8 cellular contexts compared by ENCODE assay signal in the genomic region with DNA sequence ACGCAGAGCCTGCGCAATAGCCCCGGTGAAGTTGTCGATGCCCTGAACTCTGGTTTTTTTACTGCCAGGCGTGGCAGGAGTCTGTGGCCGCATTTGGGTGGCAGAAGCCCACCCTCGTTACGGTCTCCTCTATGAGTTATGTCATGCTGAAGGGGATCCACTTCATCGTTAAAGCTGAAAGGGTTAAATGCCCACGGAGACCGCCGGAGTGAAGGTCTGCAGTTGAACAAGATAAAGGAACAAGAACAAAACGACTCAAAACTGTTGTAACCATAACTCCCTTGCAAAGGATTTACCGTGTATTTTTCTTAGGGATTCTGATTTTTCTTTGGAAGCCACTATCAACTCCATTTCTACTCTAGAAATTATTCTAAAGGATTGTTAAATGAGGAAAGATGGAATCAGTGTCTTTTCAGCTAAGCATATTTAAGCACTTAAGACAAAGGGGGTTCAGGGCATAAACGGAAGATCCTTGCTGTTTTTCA. TPM values are rescaled to one million over a fixed set of nuclear protein-coding genes. Genes with fewer than 3 reads are reported as not detected.
DNase-seq lines count a peak whose midpoint lies in the region; ATAC-seq and TF ChIP-seq lines count a peak whose summit lies in the region.

No MANE protein-coding gene starts in this region.

- peaks cover 19% of the 10 kb centered on the region for H4K20me1 ChIP-seq in osteoblast (ENCODE audit: insufficient read depth, low read length)

- H3K9ac ChIP-seq in endocrine pancreas (ENCODE audit: control insufficient read depth, insufficient read depth, low read length), result peak overlapping the region; percentile 47

- peak overlapping the region; percentile 80 for H3K27ac ChIP-seq in CD8-positive, alpha-beta T cell (ENCODE audit: low read depth, low read length)
- H3K27ac ChIP-seq in osteoblast (ENCODE audit: low read depth, low read length), result peak overlapping the region; percentile 93

- H3K27me3 Mint-ChIP-seq in CD8-positive, alpha-beta T cell (ENCODE audit: low read depth), result no peaks in the 10 kb centered on the region

- peak overlapping the region; percentile 83 for H3K4me3 ChIP-seq in CD8-positive, alpha-beta T cell (ENCODE audit: low read depth, low read length)
- H3K4me3 ChIP-seq in NB4 (ENCODE audit: low read depth, low read length) (peak overlapping the region; percentile 89), endocrine pancreas (ENCODE audit: control insufficient read depth, insufficient read depth, low read length) (peak overlapping the region; percentile 81), osteoblast (ENCODE audit: insufficient read depth, low read length) (peak overlapping the region; percentile 90)

- POLR2A ChIA-PET in CD8-positive, alpha-beta T cell (lab: Charles Lee), result interaction anchor here (1.0 to 4.0 kb wide), 8 partner anchors 12 to 354 kb away, joined by 3 to 57 read pairs (median 14); partner anchors contain the start of gene GSTA4

- peak overlapping the region; percentile 98 for H2AFZ ChIP-seq in osteoblast (ENCODE audit: low read length)

- H3K27ac Mint-ChIP-seq in CD8-positive, alpha-beta T cell, result peak overlapping the region; percentile 94

- TF ChIP-seq CTCF in CD8-positive, alpha-beta T cell (IDR thresholded peaks at IDR 0.05), result no peak
- TF ChIP-seq CTCF in NB4 (IDR thresholded peaks at IDR 0.05; ENCODE audit: low read depth, low read length), result no peak
- no peak for TF ChIP-seq CTCF in osteoblast (IDR thresholded peaks at IDR 0.05; ENCODE audit: extremely low read depth, low read depth, low read length)

- H3K4me3 Mint-ChIP-seq in CD8-positive, alpha-beta T cell, result peak overlapping the region; percentile 96

- CTCF ChIA-PET in CD8-positive, alpha-beta T cell (lab: Charles Lee), result interaction anchor here (0.7 to 3.2 kb wide), 6 partner anchors 12 to 135 kb away, joined by 3 to 19 read pairs (median 5); no protein-coding TSS in a partner anchor

- H3K4me1 Mint-ChIP-seq in CD8-positive, alpha-beta T cell (ENCODE audit: low read depth), result peaks cover 41% of the 10 kb centered on the region

- no peaks in the 10 kb centered on the region for H3K9me3 Mint-ChIP-seq in CD8-positive, alpha-beta T cell

- intact Hi-C loops in CD8-positive, alpha-beta T cell (cut with DNase I, micrococcal nuclease), result loop anchor here (1.0 to 5.0 kb wide), 10 partner anchors 9 to 352 kb away; partner anchors contain the start of genes GCLC (in 2 of the 2), FBXO9 (in 1 of the 2) and GSTA4 (in 1 of the 2)

- H3K79me2 ChIP-seq in osteoblast (ENCODE audit: insufficient read depth, low read length), result peaks cover 35% of the 10 kb centered on the region

- no peak for TF ChIP-seq POLR2A in NB4 (IDR thresholded peaks at IDR 0.05; ENCODE audit: extremely low read depth, insufficient read length)

- no peaks in the 10 kb centered on the region for H3K9me3 ChIP-seq in CD8-positive, alpha-beta T cell (ENCODE audit: low read length)
- no peaks in the 10 kb centered on the region for H3K9me3 ChIP-seq in endocrine pancreas (ENCODE audit: control insufficient read depth, low read length)
- no peaks in the 10 kb centered on the region for H3K9me3 ChIP-seq in osteoblast (ENCODE audit: low read depth, low read length)

- no peaks in the 10 kb centered on the region for H3K36me3 ChIP-seq in CD8-positive, alpha-beta T cell (ENCODE audit: insufficient read depth, low read length)
- H3K36me3 ChIP-seq in endocrine pancreas (ENCODE audit: control insufficient read depth, insufficient read depth, low read length) (no peaks in the 10 kb centered on the region), osteoblast (ENCODE audit: insufficient read depth, low read length) (no peaks in the 10 kb centered on the region)

- no peak for ATAC-seq in CD8-positive, alpha-beta T cell
- no peak for ATAC-seq in HG02870 (IDR thresholded peaks at IDR 0.05; ENCODE audit: unreplicated experiment)
- no peak for ATAC-seq in HG03045 (IDR thresholded peaks at IDR 0.05; ENCODE audit: unreplicated experiment)
- ATAC-seq in HG02798 (IDR thresholded peaks at IDR 0.05; ENCODE audit: poor library complexity, unreplicated experiment), result no peak

- peaks cover 16% of the 10 kb centered on the region for H3K36me3 Mint-ChIP-seq in CD8-positive, alpha-beta T cell

- no peaks in the 10 kb centered on the region for H3K27me3 ChIP-seq in CD8-positive, alpha-beta T cell (ENCODE audit: insufficient read depth, low read length)
- H3K27me3 ChIP-seq in endocrine pancreas (ENCODE audit: control insufficient read depth, insufficient read depth, low read length) (no peaks in the 10 kb centered on the region), osteoblast (ENCODE audit: insufficient read depth, low read length) (peaks cover 11% of the 10 kb centered on the region)

- peak overlapping the region; percentile 91 for H3K4me2 ChIP-seq in osteoblast (ENCODE audit: insufficient read depth, low read length)

- H3K4me1 ChIP-seq in CD8-positive, alpha-beta T cell (ENCODE audit: insufficient read depth, low read length), result peaks cover 32% of the 10 kb centered on the region
- H3K4me1 ChIP-seq in endocrine pancreas (ENCODE audit: control insufficient read depth, insufficient read depth, low read length), result no peaks in the 10 kb centered on the region
- H3K4me1 ChIP-seq in osteoblast (ENCODE audit: insufficient read depth, low read length), result peaks cover 7% of the 10 kb centered on the region

- DNase-seq in CD8-positive, alpha-beta T cell, result no peak
- DNase-seq in NB4 (ENCODE audit: low read depth), result no peak
- DNase-seq in osteoblast (ENCODE audit: insufficient read length, low spot score, missing footprints), result no peak
- DNase-seq in kidney glomerular epithelial cell (lab: John Stamatoyannopoulos, UW), result no peak

RNA-seq across cellular contexts. Expression of gene ELOVL5, which starts 0.5 kb away (rescaled TPM):
- 10 to 100 TPM; 79.1 to 82.7 TPM for total RNA-seq in CD8-positive, alpha-beta T cell
- total RNA-seq in osteoblast, result 75.3 and 76.6 TPM in 2 replicates
